Comparison of ENCODE assay signal across 1 cellular context in genomic region chr17:79732804-79733691, GRCh38.
TF ChIP-seq lines count a peak whose summit lies in the region.

No MANE protein-coding gene starts in this region.

TF ChIP-seq in HepG2, 621 proteins besides CTCF, POLR2A, EP300 and RAD21 (continues in another document):
- TF ChIP-seq LRRFIP1 (CRISPR knock-in tag; conservative IDR thresholded peaks at IDR 0.05) = no peak
- TF ChIP-seq IRX3 (CRISPR knock-in tag; IDR thresholded peaks at IDR 0.05; ENCODE audit: borderline replicate concordance, low read depth) = no peak
- TF ChIP-seq PPARG (CRISPR knock-in tag; conservative IDR thresholded peaks at IDR 0.05) = peak; percentile 81
- no peak for TF ChIP-seq CENPT (CRISPR knock-in tag; IDR thresholded peaks at IDR 0.05; ENCODE audit: low read depth)
- peak; percentile 29 for TF ChIP-seq ZNF350 (CRISPR knock-in tag; IDR thresholded peaks at IDR 0.05; ENCODE audit: borderline replicate concordance, low read depth)
- TF ChIP-seq TBP (CRISPR knock-in tag; IDR thresholded peaks at IDR 0.05) = no peak
- peak; percentile 75 for TF ChIP-seq HIC2 (CRISPR knock-in tag; IDR thresholded peaks at IDR 0.05; ENCODE audit: low read depth)
- TF ChIP-seq NCOA5 (CRISPR knock-in tag; IDR thresholded peaks at IDR 0.05) = no peak
- no peak for TF ChIP-seq ZUFSP (CRISPR knock-in tag; IDR thresholded peaks at IDR 0.05; ENCODE audit: borderline replicate concordance)
- no peak for TF ChIP-seq ATF6 (CRISPR knock-in tag; conservative IDR thresholded peaks at IDR 0.05)
- TF ChIP-seq ETV6 (CRISPR knock-in tag; conservative IDR thresholded peaks at IDR 0.05) = no peak
- TF ChIP-seq TRIM24 (CRISPR knock-in tag; IDR thresholded peaks at IDR 0.05) = no peak
- TF ChIP-seq HNF4G (IDR thresholded peaks at IDR 0.05; ENCODE audit: borderline replicate concordance, low read depth, low read length) = 0 out of 2 replicates have a peak, but pooled peaks have one; percentile 12
- TF ChIP-seq HNF4G (CRISPR knock-in tag; IDR thresholded peaks at IDR 0.05; ENCODE audit: borderline replicate concordance, low read depth) = peak; percentile 72; the same call in 1 of the 2 replicates
- TF ChIP-seq RERE (CRISPR knock-in tag; IDR thresholded peaks at IDR 0.05; ENCODE audit: low read depth) = no peak
- TF ChIP-seq ZNF609 (CRISPR knock-in tag; IDR thresholded peaks at IDR 0.05; ENCODE audit: borderline replicate concordance) = no peak; the same call in 1 of the 2 replicates
- TF ChIP-seq ELF4 (CRISPR knock-in tag; IDR thresholded peaks at IDR 0.05; ENCODE audit: borderline replicate concordance) = no peak
- TF ChIP-seq ZNF841 (CRISPR knock-in tag; IDR thresholded peaks at IDR 0.05; ENCODE audit: borderline replicate concordance) = no peak
- TF ChIP-seq CBX2 (IDR thresholded peaks at IDR 0.05; ENCODE audit: low read depth, low read length) = no peak
- TF ChIP-seq CBX2 (CRISPR knock-in tag; IDR thresholded peaks at IDR 0.05; ENCODE audit: low read depth) = no peak
- TF ChIP-seq BHLHE40 (IDR thresholded peaks at IDR 0.05; ENCODE audit: low read length) = peak; percentile 59
- no peak for TF ChIP-seq LBX2 (CRISPR knock-in tag; IDR thresholded peaks at IDR 0.05; ENCODE audit: borderline replicate concordance)
- no peak for TF ChIP-seq SNAPC5 (CRISPR knock-in tag; IDR thresholded peaks at IDR 0.05; ENCODE audit: borderline replicate concordance)
- no peak for TF ChIP-seq CREB1 (IDR thresholded peaks at IDR 0.05)
- TF ChIP-seq CREB1 (CRISPR knock-in tag; IDR thresholded peaks at IDR 0.05) = no peak
- TF ChIP-seq ZNF547 (CRISPR knock-in tag; IDR thresholded peaks at IDR 0.05) = no peak; the same call in 1 of the 2 replicates
- no peak for TF ChIP-seq ZNF121 (CRISPR knock-in tag; IDR thresholded peaks at IDR 0.05)
- TF ChIP-seq RBM22 (optimal IDR thresholded peaks at IDR 0.05; ENCODE audit: low read length) = no peak
- no peak for TF ChIP-seq MAFF (IDR thresholded peaks at IDR 0.05; ENCODE audit: low read depth, low read length)
- TF ChIP-seq AFF4 (CRISPR knock-in tag; IDR thresholded peaks at IDR 0.05) = no peak
- TF ChIP-seq NKX3-1 (CRISPR knock-in tag; IDR thresholded peaks at IDR 0.05) = no peak
- TF ChIP-seq EZH2 (conservative IDR thresholded peaks at IDR 0.05; ENCODE audit: low read depth, low read length) = no peak
- no peak for TF ChIP-seq ZSCAN12 (CRISPR knock-in tag; IDR thresholded peaks at IDR 0.05)
